ENCODE assay signal across 22 cellular contexts in genomic region chr4:183244506-183244905, GRCh38.
"Had no signal": no experiment of that assay in that cellular context is flagged by ENCODE, and none has a peak within 500 bp of the region (broad histone marks: within the 10 kb centered on the region; RNA-seq: fewer than 3 reads in every experiment).

No MANE protein-coding gene starts in this region.

- H3K27me3 Mint-ChIP-seq: activated naive CD4-positive, alpha-beta T cell treated with anti-CD3 and anti-CD28 coated beads, Interleukin-2, amount 50 U/mL, for 24 hours had no signal

- ATAC-seq: activated CD8-positive, alpha-beta T cell treated with anti-CD3 and anti-CD28 coated beads, Interleukin-2, amount 10 ng/mL, durations not matched to agents 7 days and 5 days; T-cell had no signal

- DNase-seq: activated CD4-positive, alpha-beta T cell treated with anti-CD3 and anti-CD28 coated beads for 48 hours; activated CD4-positive, alpha-beta T cell treated with anti-CD3 and anti-CD28 coated beads, Interleukin-2, amount 50 U/mL, for 4 hours; activated CD4-positive, CD25-positive, alpha-beta regulatory T cell treated with anti-CD3 and anti-CD28 coated beads, Interleukin-2, amount 50 U/mL, for 72 hours; activated CD8-positive, alpha-beta memory T cell treated with anti-CD3 and anti-CD28 coated beads, Interleukin-2, amount 50 U/mL, for 48 hours; activated CD8-positive, alpha-beta T cell treated with anti-CD3 and anti-CD28 coated beads, Interleukin-2, amount 10 ng/mL, durations not matched to agents 7 days and 5 days; activated naive CD4-positive, alpha-beta T cell; activated T-cell treated with anti-CD3 and anti-CD28 coated beads, Interleukin-2, amount 50 U/mL, for 1 hour; aorta; central memory CD4-positive, alpha-beta T cell; NCI-H1092; NCI-H1417 treated with DMSO at 0.1 percent for 48 hours; NCI-H1694; NCI-H2029; NCI-H2107; NCI-H226; NCI-H69; SHP77 treated with DMSO at 0.1 percent for 48 hours; T-cell; T-helper 2 cell; T1000 had no signal

- H3K27ac ChIP-seq: KMS-11 had no signal

- H3K9me3 Mint-ChIP-seq: activated naive CD4-positive, alpha-beta T cell treated with anti-CD3 and anti-CD28 coated beads, Interleukin-2, amount 50 U/mL, for 24 hours; T-cell had no signal

- H3K4me1 Mint-ChIP-seq: activated naive CD4-positive, alpha-beta T cell treated with anti-CD3 and anti-CD28 coated beads, Interleukin-2, amount 50 U/mL, for 24 hours; T-cell had no signal

- H3K9ac ChIP-seq: KMS-11 had no signal

- H3K27ac Mint-ChIP-seq: activated CD8-positive, alpha-beta T cell treated with anti-CD3 and anti-CD28 coated beads, Interleukin-2, amount 10 ng/mL, durations not matched to agents 7 days and 5 days; activated naive CD4-positive, alpha-beta T cell treated with anti-CD3 and anti-CD28 coated beads, Interleukin-2, amount 50 U/mL, for 24 hours; T-cell had no signal

- H3K4me2 ChIP-seq: KMS-11 had no signal

- H3K4me3 Mint-ChIP-seq: activated CD8-positive, alpha-beta T cell treated with anti-CD3 and anti-CD28 coated beads, Interleukin-2, amount 10 ng/mL, durations not matched to agents 7 days and 5 days; activated naive CD4-positive, alpha-beta T cell treated with anti-CD3 and anti-CD28 coated beads, Interleukin-2, amount 50 U/mL, for 24 hours; T-cell had no signal
